Comparison of ENCODE assay signal across 20 cellular contexts in the genomic region with DNA sequence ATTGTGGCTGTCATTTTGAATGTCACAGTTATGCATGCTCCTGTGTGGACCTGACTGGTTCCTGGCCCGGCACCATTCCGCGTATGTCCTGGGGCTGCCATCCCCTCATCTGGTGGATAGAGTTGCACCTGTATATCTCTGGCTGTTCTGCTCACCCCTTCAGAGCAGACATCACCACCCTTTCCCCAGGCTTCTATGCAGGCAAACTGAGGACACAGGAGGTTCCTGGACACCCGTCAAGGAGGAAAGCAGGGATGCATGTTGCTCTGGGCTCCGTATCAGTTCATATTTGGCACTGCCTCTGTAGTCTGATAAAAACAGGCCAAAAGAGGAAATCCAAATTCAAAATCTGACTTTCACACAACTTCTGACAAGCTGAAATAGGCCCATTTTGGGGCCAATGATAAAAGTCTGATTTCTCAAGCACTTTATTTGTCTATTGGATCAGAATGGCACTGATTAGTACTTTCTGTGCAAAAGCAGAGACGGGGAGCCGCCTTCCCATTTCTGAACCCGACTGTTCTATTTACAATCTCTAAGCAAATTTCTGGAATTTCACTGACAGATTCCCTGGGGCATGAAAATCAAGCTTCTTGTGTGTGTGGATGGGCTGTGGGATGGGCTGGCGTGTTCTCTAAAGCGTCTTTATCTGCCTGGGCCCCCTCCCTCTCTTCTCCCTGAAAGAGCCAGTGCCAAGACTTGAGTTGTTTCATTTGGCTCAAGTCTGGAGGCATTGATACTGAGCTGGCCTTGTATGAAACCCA.
DNase-seq lines count a peak whose midpoint lies in the region; ATAC-seq and TF ChIP-seq lines count a peak whose summit lies in the region.
"Had no signal": no experiment of that assay in that cellular context is flagged by ENCODE, and none has a peak within 500 bp of the region (broad histone marks: within the 10 kb centered on the region; RNA-seq: fewer than 3 reads in every experiment).

No MANE protein-coding gene starts in this region.

- H3K4me1 Mint-ChIP-seq in naive B cell (peaks cover 77 to 87% (median 87%) of the 10 kb centered on the region in 3 donors), Calu3 (ENCODE audit: low read depth, unreplicated experiment) (peaks cover 12% of the 10 kb centered on the region)

- H3K9me3 ChIP-seq in esophagus muscularis mucosa (no peaks in the 10 kb centered on the region), stomach smooth muscle (ENCODE audit: control insufficient read depth in 2 of 2, low read length in 2 of 2) (no peaks in the 10 kb centered on the region)
- H3K9me3 ChIP-seq: SJSA1 had no signal

- H3K27ac Mint-ChIP-seq in naive B cell (peak overlapping the region in 5 of 6 donors; percentile 39 to 78 (median 76)), Calu3 (ENCODE audit: unreplicated experiment) (no peak overlapping the region)
- H3K27ac Mint-ChIP-seq: activated CD4-positive, alpha-beta T cell treated with anti-CD3 and anti-CD28 coated beads, Interleukin-2, amount 10 ng/mL, durations not matched to agents 7 days and 5 days; CD8-positive, alpha-beta T cell; dendritic cell treated with granulocyte-macrophage colony-stimulating factor and Interleukin-4, amounts not matched to agents 40 ng/mL and 50 ng/mL, for 4 days; naive thymus-derived CD4-positive, alpha-beta T cell; stimulated activated effector memory CD8-positive, alpha-beta T cell treated with anti-CD3 and anti-CD28 coated beads, Interleukin-12 subunit alpha, Interleukin-12 subunit beta, amount 100 ng/mL, for 72 hours had no signal

- no peaks in the 10 kb centered on the region for H3K27me3 Mint-ChIP-seq in naive B cell
- H3K27me3 Mint-ChIP-seq in Calu3 (ENCODE audit: unreplicated experiment), result no peaks in the 10 kb centered on the region

- H3K36me3 ChIP-seq in esophagus muscularis mucosa, result no peaks in the 10 kb centered on the region
- H3K36me3 ChIP-seq in stomach smooth muscle (ENCODE audit: control insufficient read depth in 2 of 2, insufficient read depth in 2 of 2, low read length in 2 of 2), result no peaks in the 10 kb centered on the region
- H3K36me3 ChIP-seq: SJSA1 had no signal

- WGBS in esophagus muscularis mucosa, result 64% methylated on average over 10 of the region's 10 CpGs

- H3K4me1 ChIP-seq in esophagus muscularis mucosa (peaks cover 31 to 79% (median 67%) of the 10 kb centered on the region in 4 donors), stomach smooth muscle (ENCODE audit: control insufficient read depth, insufficient read depth, low read length) (peaks cover 55% of the 10 kb centered on the region)

- H3K27me3 ChIP-seq in esophagus muscularis mucosa (no peaks in the 10 kb centered on the region), stomach smooth muscle (ENCODE audit: control insufficient read depth in 1 of 2, insufficient read depth in 2 of 2, low read length in 2 of 2) (no peaks in the 10 kb centered on the region)
- H3K27me3 ChIP-seq: SJSA1 had no signal

- H3K4me3 Mint-ChIP-seq in naive B cell (no peak overlapping the region), Calu3 (ENCODE audit: low read depth, unreplicated experiment) (no peak overlapping the region)
- H3K4me3 Mint-ChIP-seq: activated CD4-positive, alpha-beta T cell treated with anti-CD3 and anti-CD28 coated beads, Interleukin-2, amount 10 ng/mL, durations not matched to agents 7 days and 5 days; activated T-cell treated with anti-CD3 and anti-CD28 coated beads, Interleukin-2, amount 50 U/mL, for 4 hours; CD8-positive, alpha-beta T cell; dendritic cell treated with granulocyte-macrophage colony-stimulating factor and Interleukin-4, amounts not matched to agents 40 ng/mL and 50 ng/mL, for 4 days; naive thymus-derived CD4-positive, alpha-beta T cell; stimulated activated effector memory CD8-positive, alpha-beta T cell treated with anti-CD3 and anti-CD28 coated beads, Interleukin-12 subunit alpha, Interleukin-12 subunit beta, amount 100 ng/mL, for 72 hours had no signal

- TF ChIP-seq CTCF in esophagus muscularis mucosa (IDR thresholded peaks at IDR 0.05) (no peak), Calu3 (IDR thresholded peaks at IDR 0.05; ENCODE audit: unreplicated experiment) (no peak)

- intact Hi-C loops in esophagus muscularis mucosa (cut with DNase I) (no loop called here), Calu3 (cut with micrococcal nuclease; ENCODE audit: unreplicated experiment) (no loop called here)

- TF ChIP-seq POLR2A in esophagus muscularis mucosa (IDR thresholded peaks at IDR 0.05; ENCODE audit: low read depth), result no peak

- H3K27ac ChIP-seq in esophagus muscularis mucosa (replicated peaks in 1 of 4) (peak overlapping the region; percentile 21 to 52 (median 34)), stomach smooth muscle (ENCODE audit: low read length) (peak overlapping the region; percentile 75)
- H3K27ac ChIP-seq: SJSA1 had no signal

- H3K4me3 ChIP-seq in esophagus muscularis mucosa, result no peak overlapping the region
- H3K4me3 ChIP-seq in stomach smooth muscle (ENCODE audit: low read length in 2 of 2), result peak overlapping the region in 1 of 2 donors; percentile 44
- H3K4me3 ChIP-seq: SJSA1 had no signal

- in situ Hi-C loops in G401 (cut with HindIII; ENCODE audit: low sequenced_read_pairs), result no loop called here

- DNase-seq in G401 (ENCODE audit: low spot score) (peak; percentile 54), esophagus muscularis mucosa (ENCODE audit: extremely low spot score) (no peak), naive B cell (no peak), retina (no peak), Calu3 (no peak), DMS53 (lab: John Stamatoyannopoulos, UW) (no peak)
- DNase-seq: activated CD4-positive, alpha-beta T cell treated with anti-CD3 and anti-CD28 coated beads, Interleukin-2, amount 10 ng/mL, durations not matched to agents 7 days and 5 days; activated T-cell treated with anti-CD3 and anti-CD28 coated beads, Interleukin-2, amount 50 U/mL, for 4 hours; CD8-positive, alpha-beta T cell; hypothalamus; KBM-7; naive thymus-derived CD4-positive, alpha-beta T cell; NCI-H1105; NCI-H446 treated with DMSO at 0.1 percent for 48 hours; T1000 had no signal

- no peak overlapping the region for H3K9ac ChIP-seq in stomach smooth muscle (ENCODE audit: low read length in 2 of 2)

- no peaks in the 10 kb centered on the region for H3K9me3 Mint-ChIP-seq in naive B cell
- no peaks in the 10 kb centered on the region for H3K9me3 Mint-ChIP-seq in Calu3 (ENCODE audit: low read depth, unreplicated experiment)
- H3K9me3 Mint-ChIP-seq: activated CD4-positive, alpha-beta T cell treated with anti-CD3 and anti-CD28 coated beads, Interleukin-2, amount 10 ng/mL, durations not matched to agents 7 days and 5 days; activated T-cell treated with anti-CD3 and anti-CD28 coated beads, Interleukin-2, amount 50 U/mL, for 4 hours; CD8-positive, alpha-beta T cell; dendritic cell treated with granulocyte-macrophage colony-stimulating factor and Interleukin-4, amounts not matched to agents 40 ng/mL and 50 ng/mL, for 4 days; stimulated activated effector memory CD8-positive, alpha-beta T cell treated with anti-CD3 and anti-CD28 coated beads, Interleukin-12 subunit alpha, Interleukin-12 subunit beta, amount 100 ng/mL, for 72 hours had no signal

- TF ChIP-seq EP300 in esophagus muscularis mucosa (IDR thresholded peaks at IDR 0.05), result no peak

- H3K36me3 Mint-ChIP-seq in naive B cell, result peaks cover 0 to 5% of the 10 kb centered on the region in 2 donors
- H3K36me3 Mint-ChIP-seq in Calu3 (ENCODE audit: insufficient read depth, unreplicated experiment), result no peaks in the 10 kb centered on the region
- H3K36me3 Mint-ChIP-seq: CD8-positive, alpha-beta T cell; stimulated activated effector memory CD8-positive, alpha-beta T cell treated with anti-CD3 and anti-CD28 coated beads, Interleukin-12 subunit alpha, Interleukin-12 subunit beta, amount 100 ng/mL, for 72 hours had no signal

- no TSS peak for BruUV-seq in Calu3 (replicated peaks; lab: Mats Ljungman, UMichigan)

- ATAC-seq in naive B cell (ENCODE audit: low read depth in 2 of 2), result no peak
- ATAC-seq in GM18870 (IDR thresholded peaks at IDR 0.05; ENCODE audit: unreplicated experiment), result no peak
- ATAC-seq: activated T-cell treated with anti-CD3 and anti-CD28 coated beads, Interleukin-2, amount 50 U/mL, for 4 hours; CD8-positive, alpha-beta T cell; naive thymus-derived CD4-positive, alpha-beta T cell had no signal

- CTCF ChIA-PET in Calu3 (lab: Charles Lee), result no interaction called here
